Comparison of ENCODE assay signal across 8 cellular contexts in the genomic region with DNA sequence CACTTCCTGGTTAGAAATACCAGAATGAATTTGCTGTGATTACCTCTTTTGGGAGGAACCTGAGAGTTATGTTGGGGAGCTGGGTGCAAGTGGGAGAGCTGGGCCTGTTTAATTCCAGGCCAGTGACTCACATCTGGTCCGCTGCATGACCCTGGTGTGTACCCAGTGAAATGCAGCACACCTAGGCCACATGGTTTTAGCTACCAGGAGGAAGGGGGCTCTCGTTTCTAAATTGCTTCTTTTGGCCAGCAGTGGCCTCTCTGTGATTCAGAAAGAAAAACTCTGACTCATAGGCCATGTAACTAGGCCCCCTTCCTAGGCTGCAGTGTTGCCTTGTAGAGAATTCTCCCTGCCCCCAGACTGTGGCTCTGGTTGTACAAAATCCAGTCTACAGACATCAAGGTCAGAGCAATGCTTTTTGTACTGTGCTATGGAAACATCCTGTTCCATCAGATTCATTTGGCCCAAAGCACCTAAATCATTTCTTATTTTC. TPM values are rescaled to one million over a fixed set of nuclear protein-coding genes. Genes with fewer than 3 reads are reported as not detected.
DNase-seq lines count a peak whose midpoint lies in the region; ATAC-seq and TF ChIP-seq lines count a peak whose summit lies in the region.

No MANE protein-coding gene starts in this region.

- POLR2A ChIA-PET in HEK293 (lab: Yijun Ruan, JAX): interaction anchor here (0.6 to 0.8 kb wide), 4 partner anchors 26 to 620 kb away, joined by 3 to 5 read pairs (median 3); a partner anchor contains a TSS

- H3K4me3 ChIP-seq in HEK293 (ENCODE audit: low read depth, low read length) (no peak overlapping the region), Peyer's patch (peak overlapping the region in 1 of 4 donors; percentile 4), astrocyte of the spinal cord (ENCODE audit: low read depth, low read length) (no peak overlapping the region)

- peak overlapping the region; percentile 72 for H3K27ac ChIP-seq in HEK293 (ENCODE audit: extremely low read depth, low read depth, low read length)
- H3K27ac ChIP-seq in Peyer's patch: peak overlapping the region; percentile 75 to 91 (median 81)

- peak; percentile 50; the same call in 1 of the 2 replicates for TF ChIP-seq CTCF in HEK293 (tag by site-specific recombination; IDR thresholded peaks at IDR 0.05)
- TF ChIP-seq CTCF in Peyer's patch (IDR thresholded peaks at IDR 0.05): no peak
- no peak for TF ChIP-seq CTCF in astrocyte of the spinal cord (IDR thresholded peaks at IDR 0.05; ENCODE audit: low read depth, low read length)

- TF ChIP-seq POLR2A in Peyer's patch (IDR thresholded peaks at IDR 0.05): no peak

- H3K36me3 ChIP-seq in HEK293 (ENCODE audit: control insufficient read depth in 2 of 2, insufficient read depth in 1 of 2, low read length in 2 of 2): peaks cover 7 to 12% of the 10 kb centered on the region in 2 experiments; a peak in 2 of 3 replicates
- peaks cover 0 to 22% (median 0%) of the 10 kb centered on the region in 3 donors for H3K36me3 ChIP-seq in Peyer's patch

- H3K27me3 ChIP-seq in Peyer's patch: no peaks in the 10 kb centered on the region

- peak in 2 of 3 experiments; percentile 34 to 62 for DNase-seq in NCI-H1417 (lab: John Stamatoyannopoulos, UW)
- DNase-seq in NCI-H1417 treated with DMSO at 0.1 percent for 48 hours (lab: John Stamatoyannopoulos, UW): no peak
- DNase-seq in Peyer's patch: peak in 1 of 3 donors; percentile 65
- peak; percentile 94 for DNase-seq in astrocyte of the spinal cord (ENCODE audit: low read depth, low spot score)
- peak; percentile 96 for DNase-seq in islet precursor cell
- DNase-seq in stimulated activated CD4-positive, alpha-beta T cell treated with anti-CD3 and anti-CD28 coated beads, Interleukin-2, amount 100 ng/mL, for 24 hours: peak; percentile 65 to 70

- in situ Hi-C loops in astrocyte of the spinal cord (cut with HindIII; ENCODE audit: low sequenced_read_pairs): no loop called here

- CTCF ChIA-PET in HEK293 (lab: Yijun Ruan, JAX): interaction anchor here (0.9 to 4.1 kb wide), 8 partner anchors 9 to 77 kb away, joined by 3 to 36 read pairs (median 6); no protein-coding TSS in a partner anchor

- H3K4me1 ChIP-seq in HEK293 (ENCODE audit: control insufficient read depth, insufficient read depth, low read length) (peaks cover 39% of the 10 kb centered on the region), Peyer's patch (peaks cover 5 to 77% (median 31%) of the 10 kb centered on the region in 4 donors)

- no peak for ATAC-seq in HG03097 (IDR thresholded peaks at IDR 0.05; ENCODE audit: low FRiP score, unreplicated experiment)

- no peaks in the 10 kb centered on the region for H3K9me3 ChIP-seq in HEK293 (ENCODE audit: control insufficient read depth, insufficient read depth, low read depth, low read length)
- no peaks in the 10 kb centered on the region for H3K9me3 ChIP-seq in Peyer's patch

TF ChIP-seq in HEK293, 187 proteins besides CTCF, POLR2A, EP300 and RAD21 (continues in another document):
- TF ChIP-seq ZXDB (tag by site-specific recombination; IDR thresholded peaks at IDR 0.05) (no peak), ZNF10 (tag by site-specific recombination; IDR thresholded peaks at IDR 0.05) (no peak), ZBTB7A (tag by site-specific recombination; IDR thresholded peaks at IDR 0.05; ENCODE audit: low read depth) (no peak), ZNF133 (tag by site-specific recombination; IDR thresholded peaks at IDR 0.05) (no peak), ZNF112 (tag by site-specific recombination; IDR thresholded peaks at IDR 0.05) (no peak), ZBTB17 (tag by site-specific recombination; IDR thresholded peaks at IDR 0.05) (peak; percentile 65), ZNF2 (tag by site-specific recombination; IDR thresholded peaks at IDR 0.05) (no peak; the same call in 1 of the 2 replicates), ZFHX2 (tag by site-specific recombination; conservative IDR thresholded peaks at IDR 0.05) (no peak), GLI2 (tag by site-specific recombination; IDR thresholded peaks at IDR 0.05; ENCODE audit: borderline replicate concordance, low read depth) (no peak), ZNF155 (tag by site-specific recombination; IDR thresholded peaks at IDR 0.05) (no peak), SETDB1 (IDR thresholded peaks at IDR 0.05; ENCODE audit: insufficient read length, low read length) (no peak), ZNF211 (tag by site-specific recombination; IDR thresholded peaks at IDR 0.05; ENCODE audit: low read depth) (no peak), ZNF510 (tag by site-specific recombination; IDR thresholded peaks at IDR 0.05; ENCODE audit: insufficient replicate concordance) (no peak), ZNF677 (tag by site-specific recombination; IDR thresholded peaks at IDR 0.05) (no peak), TCF7L2 (IDR thresholded peaks at IDR 0.05; ENCODE audit: borderline replicate concordance, low read depth, low read length) (no peak), ZNF548 (tag by site-specific recombination; IDR thresholded peaks at IDR 0.05) (no peak), PRDM1 (tag by site-specific recombination; IDR thresholded peaks at IDR 0.05) (peak; percentile 66), ZNF529 (tag by site-specific recombination; IDR thresholded peaks at IDR 0.05; ENCODE audit: insufficient replicate concordance) (no peak), IKZF3 (tag by site-specific recombination; IDR thresholded peaks at IDR 0.05) (no peak), GLI4 (tag by site-specific recombination; IDR thresholded peaks at IDR 0.05) (no peak), MYNN (tag by site-specific recombination; IDR thresholded peaks at IDR 0.05; ENCODE audit: borderline replicate concordance) (no peak), GLIS2 (tag by site-specific recombination; IDR thresholded peaks at IDR 0.05) (0 out of 2 replicates have a peak, but pooled peaks have one; percentile 44), KLF10 (tag by site-specific recombination; IDR thresholded peaks at IDR 0.05) (no peak), ZNF426 (tag by site-specific recombination; IDR thresholded peaks at IDR 0.05) (no peak), ZSCAN30 (tag by site-specific recombination; IDR thresholded peaks at IDR 0.05) (no peak), ZNF302 (tag by site-specific recombination; IDR thresholded peaks at IDR 0.05; ENCODE audit: low read depth) (no peak), ZNF184 (tag by site-specific recombination; IDR thresholded peaks at IDR 0.05) (no peak), ZNF248 (tag by site-specific recombination; IDR thresholded peaks at IDR 0.05) (no peak), BCL11B (tag by site-specific recombination; IDR thresholded peaks at IDR 0.05; ENCODE audit: low read depth) (no peak), ZFP37 (tag by site-specific recombination; IDR thresholded peaks at IDR 0.05) (no peak), ZBTB21 (tag by site-specific recombination; IDR thresholded peaks at IDR 0.05) (no peak; the same call in 1 of the 2 replicates), ZNF239 (tag by site-specific recombination; IDR thresholded peaks at IDR 0.05) (no peak), ZNF621 (tag by site-specific recombination; IDR thresholded peaks at IDR 0.05) (no peak), GFI1B (tag by site-specific recombination; IDR thresholded peaks at IDR 0.05) (no peak), ZNF19 (tag by site-specific recombination; IDR thresholded peaks at IDR 0.05; ENCODE audit: low read depth) (no peak), GLIS1 (tag by site-specific recombination; IDR thresholded peaks at IDR 0.05) (peak; percentile 55; the same call in 1 of the 2 replicates), ZNF76 (tag by site-specific recombination; IDR thresholded peaks at IDR 0.05; ENCODE audit: borderline replicate concordance, low read depth) (no peak), ZNF121 (tag by site-specific recombination; IDR thresholded peaks at IDR 0.05) (no peak), SP2 (tag by site-specific recombination; IDR thresholded peaks at IDR 0.05) (no peak), ZNF423 (tag by site-specific recombination; IDR thresholded peaks at IDR 0.05) (no peak), ZNF174 (tag by site-specific recombination; IDR thresholded peaks at IDR 0.05) (no peak)
- TF ChIP-seq, protein P1, sequence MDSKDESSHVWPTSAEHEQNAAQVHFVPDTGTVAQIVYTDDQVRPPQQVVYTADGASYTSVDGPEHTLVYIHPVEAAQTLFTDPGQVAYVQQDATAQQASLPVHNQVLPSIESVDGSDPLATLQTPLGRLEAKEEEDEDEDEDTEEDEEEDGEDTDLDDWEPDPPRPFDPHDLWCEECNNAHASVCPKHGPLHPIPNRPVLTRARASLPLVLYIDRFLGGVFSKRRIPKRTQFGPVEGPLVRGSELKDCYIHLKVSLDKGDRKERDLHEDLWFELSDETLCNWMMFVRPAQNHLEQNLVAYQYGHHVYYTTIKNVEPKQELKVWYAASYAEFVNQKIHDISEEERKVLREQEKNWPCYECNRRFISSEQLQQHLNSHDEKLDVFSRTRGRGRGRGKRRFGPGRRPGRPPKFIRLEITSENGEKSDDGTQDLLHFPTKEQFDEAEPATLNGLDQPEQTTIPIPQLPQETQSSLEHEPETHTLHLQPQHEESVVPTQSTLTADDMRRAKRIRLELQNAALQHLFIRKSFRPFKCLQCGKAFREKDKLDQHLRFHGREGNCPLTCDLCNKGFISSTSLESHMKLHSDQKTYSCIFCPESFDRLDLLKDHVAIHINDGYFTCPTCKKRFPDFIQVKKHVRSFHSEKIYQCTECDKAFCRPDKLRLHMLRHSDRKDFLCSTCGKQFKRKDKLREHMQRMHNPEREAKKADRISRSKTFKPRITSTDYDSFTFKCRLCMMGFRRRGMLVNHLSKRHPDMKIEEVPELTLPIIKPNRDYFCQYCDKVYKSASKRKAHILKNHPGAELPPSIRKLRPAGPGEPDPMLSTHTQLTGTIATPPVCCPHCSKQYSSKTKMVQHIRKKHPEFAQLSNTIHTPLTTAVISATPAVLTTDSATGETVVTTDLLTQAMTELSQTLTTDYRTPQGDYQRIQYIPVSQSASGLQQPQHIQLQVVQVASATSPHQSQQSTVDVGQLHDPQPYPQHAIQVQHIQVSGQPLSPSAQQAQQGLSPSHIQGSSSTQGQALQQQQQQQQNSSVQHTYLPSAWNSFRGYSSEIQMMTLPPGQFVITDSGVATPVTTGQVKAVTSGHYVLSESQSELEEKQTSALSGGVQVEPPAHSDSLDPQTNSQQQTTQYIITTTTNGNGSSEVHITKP (tag by site-specific recombination; IDR thresholded peaks at IDR 0.05): peak; percentile 36

RNA-seq across cellular contexts. Expression of a gene that starts 6.7 kb away (rescaled TPM):
- 10 to 100 TPM; 38.4 to 63.6 (median 49.9) TPM for total RNA-seq in Peyer's patch

RNA-seq across cellular contexts. Expression of a gene that starts 28.0 kb away (rescaled TPM):
- 10 to 100 TPM in 3 of 4 donors, 1 to 10 TPM in 1; 2.5 to 18.2 (median 13.4) TPM for total RNA-seq in Peyer's patch

RNA-seq across cellular contexts. Expression of a gene that starts 40.2 kb away (rescaled TPM):
- total RNA-seq in Peyer's patch: 100 to 1,000 TPM in 3 of 4 donors, 10 to 100 TPM in 1; 76.7 to 232 (median 156) TPM

RNA-seq across cellular contexts. Expression of a gene that starts 40.4 kb away (rescaled TPM):
- total RNA-seq in Peyer's patch: 1 to 10 TPM in 2 of 4 donors, not detected in 2; 1.1 to 2.8 TPM

RNA-seq across cellular contexts. Expression of a gene that starts 56.5 kb away (rescaled TPM):
- total RNA-seq in Peyer's patch: 10 to 100 TPM in 2 of 4 donors, 1 to 10 TPM in 2; 1.8 to 53.6 (median 9.8) TPM
